Comparison of ENCODE assay signal across 1 cellular context in genomic region chr9:68876265-68876664, GRCh38.
TF ChIP-seq lines count a peak whose summit lies in the region.

No MANE protein-coding gene starts in this region.

TF ChIP-seq in H1, 55 proteins besides CTCF, POLR2A, EP300 and RAD21 (continued from another document):
- TF ChIP-seq, protein P1, sequence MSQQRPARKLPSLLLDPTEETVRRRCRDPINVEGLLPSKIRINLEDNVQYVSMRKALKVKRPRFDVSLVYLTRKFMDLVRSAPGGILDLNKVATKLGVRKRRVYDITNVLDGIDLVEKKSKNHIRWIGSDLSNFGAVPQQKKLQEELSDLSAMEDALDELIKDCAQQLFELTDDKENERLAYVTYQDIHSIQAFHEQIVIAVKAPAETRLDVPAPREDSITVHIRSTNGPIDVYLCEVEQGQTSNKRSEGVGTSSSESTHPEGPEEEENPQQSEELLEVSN (IDR thresholded peaks at IDR 0.05) = no peak
- TF ChIP-seq, protein P2, sequence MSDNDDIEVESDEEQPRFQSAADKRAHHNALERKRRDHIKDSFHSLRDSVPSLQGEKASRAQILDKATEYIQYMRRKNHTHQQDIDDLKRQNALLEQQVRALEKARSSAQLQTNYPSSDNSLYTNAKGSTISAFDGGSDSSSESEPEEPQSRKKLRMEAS (IDR thresholded peaks at IDR 0.05) = no peak
TF ChIP-seq in H1: peak in this region for 0.
